Comparison of ENCODE assay signal across 1 cellular context in the genomic region with DNA sequence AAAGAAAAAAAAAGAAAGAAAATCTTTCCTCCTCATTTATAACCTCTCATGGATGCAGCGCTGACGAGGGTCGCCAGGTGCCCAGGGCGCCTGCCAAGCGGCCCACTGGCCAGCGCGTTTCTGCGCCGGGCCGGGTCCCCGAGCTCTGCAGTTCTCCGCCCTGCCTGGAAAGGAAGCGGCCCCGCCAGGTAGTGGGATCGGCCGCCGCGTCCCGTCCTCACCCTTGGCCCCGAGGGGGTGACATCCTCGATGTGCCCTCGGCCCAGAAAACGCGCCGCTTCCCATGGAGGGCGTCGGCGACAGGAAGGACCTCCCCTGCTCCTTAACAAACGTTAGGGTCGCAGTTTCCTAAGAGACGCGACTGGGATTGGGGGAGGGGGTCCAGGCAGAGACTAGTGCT.
TF ChIP-seq lines count a peak whose summit lies in the region.

No MANE protein-coding gene starts in this region.

TF ChIP-seq in IMR-90, 13 proteins besides CTCF, POLR2A, EP300 and RAD21:
- TF ChIP-seq RCOR1 (IDR thresholded peaks at IDR 0.05; ENCODE audit: insufficient replicate concordance, low read length) (no peak), BHLHE40 (IDR thresholded peaks at IDR 0.05; ENCODE audit: low read depth, low read length) (no peak)
